In the genomic region with DNA sequence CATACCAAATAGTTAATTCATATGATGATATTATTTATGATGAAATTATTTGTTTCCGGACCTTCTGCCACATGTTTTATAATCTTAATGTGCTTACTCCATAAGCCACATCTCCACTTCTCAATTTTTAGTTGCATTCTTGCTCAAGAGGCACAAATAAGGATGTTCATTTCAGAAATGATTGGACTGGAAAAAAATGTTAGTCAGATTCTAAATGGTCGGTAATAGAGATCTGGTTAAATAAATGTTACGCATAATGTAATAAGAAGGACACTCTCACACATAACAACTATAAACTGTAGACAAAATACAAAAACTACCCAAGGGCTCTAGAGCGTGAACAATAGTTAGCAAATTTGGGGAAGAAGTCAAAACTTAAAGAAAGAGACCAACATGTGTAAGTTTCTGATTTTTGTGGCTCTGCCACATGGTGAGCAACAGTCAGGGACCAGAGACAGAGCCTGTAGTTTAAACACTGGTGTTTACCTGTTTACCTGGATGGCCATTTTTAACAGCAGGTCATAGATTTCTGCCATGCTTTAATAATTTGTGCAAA, we compare ENCODE assay signal across 17 cellular contexts.
DNase-seq lines count a peak whose midpoint lies in the region; ATAC-seq and TF ChIP-seq lines count a peak whose summit lies in the region.
"Had no signal": no experiment of that assay in that cellular context is flagged by ENCODE, and none has a peak within 500 bp of the region (broad histone marks: within the 10 kb centered on the region; RNA-seq: fewer than 3 reads in every experiment).

No MANE protein-coding gene starts in this region.

- H3K4me1 ChIP-seq in neutrophil (ENCODE audit: control insufficient read depth in 1 of 2, insufficient read depth in 1 of 2, low read depth in 1 of 2, low read length in 1 of 2), result peaks cover 31 to 39% of the 10 kb centered on the region in 2 experiments

- peak; percentile 71 for ATAC-seq in activated B cell treated with CpG ODN at 0.5 μM for 24 hours (ENCODE audit: low read depth)
- ATAC-seq in activated T-cell treated with anti-CD3 and anti-CD28 coated beads, Interleukin-2, amount 50 U/mL, for 72 hours (replicated peaks in 1 of 2), result no peak
- no peak for ATAC-seq in activated naive CD8-positive, alpha-beta T cell treated with anti-CD3 and anti-CD28 coated beads, Interleukin-2, amount 50 U/mL, for 24 hours

- no peaks in the 10 kb centered on the region for H3K27me3 ChIP-seq in neutrophil
- H3K27me3 ChIP-seq: SJSA1 had no signal

- peak overlapping the region; percentile 5 for H3K4me3 Mint-ChIP-seq in activated B cell treated with CpG ODN at 0.5 μM for 24 hours
- H3K4me3 Mint-ChIP-seq in activated T-cell treated with anti-CD3 and anti-CD28 coated beads, Interleukin-2, amount 50 U/mL, for 72 hours, result no peak overlapping the region
- H3K4me3 Mint-ChIP-seq in activated naive CD8-positive, alpha-beta T cell treated with anti-CD3 and anti-CD28 coated beads, Interleukin-2, amount 50 U/mL, for 24 hours, result no peak overlapping the region

- POLR2A ChIA-PET in activated B cell treated with CpG ODN at 0.5 μM for 24 hours (lab: Charles Lee), result no interaction called here

- peaks cover 23% of the 10 kb centered on the region for H3K4me1 Mint-ChIP-seq in activated B cell treated with CpG ODN at 0.5 μM for 24 hours
- no peaks in the 10 kb centered on the region for H3K4me1 Mint-ChIP-seq in activated T-cell treated with anti-CD3 and anti-CD28 coated beads, Interleukin-2, amount 50 U/mL, for 72 hours (ENCODE audit: low read depth)
- peaks cover 3% of the 10 kb centered on the region for H3K4me1 Mint-ChIP-seq in activated naive CD8-positive, alpha-beta T cell treated with anti-CD3 and anti-CD28 coated beads, Interleukin-2, amount 50 U/mL, for 24 hours

- peak; percentile 85 for DNase-seq in CD1c-positive myeloid dendritic cell (ENCODE audit: extremely low spot score)
- DNase-seq in MV-4-11 (lab: John Stamatoyannopoulos, UW), result peak; percentile 85
- DNase-seq in activated B cell treated with CpG ODN at 0.5 μM for 24 hours, result no peak
- no peak for DNase-seq in glomerular visceral epithelial cell (ENCODE audit: extremely low spot score)
- DNase-seq in activated T-cell treated with anti-CD3 and anti-CD28 coated beads, Interleukin-2, amount 50 U/mL, for 72 hours, result no peak
- DNase-seq in activated naive CD8-positive, alpha-beta T cell treated with anti-CD3 and anti-CD28 coated beads, Interleukin-2, amount 50 U/mL, for 24 hours, result no peak
- DNase-seq in activated naive CD4-positive, alpha-beta T cell treated with anti-CD3 and anti-CD28 coated beads, Interleukin-2, amount 50 U/mL, for 16 hours, result no peak
- DNase-seq: DND-41, GM23248, HCEC 1CT, IMR-90, NCI-H1105, NCI-H2081 treated with DMSO at 0.1 percent for 48 hours, PC-9 had no signal

- TF ChIP-seq CTCF in activated B cell treated with CpG ODN at 0.5 μM for 24 hours (IDR thresholded peaks at IDR 0.05) (no peak), neutrophil (IDR thresholded peaks at IDR 0.05) (no peak)

- H3K27me3 Mint-ChIP-seq in activated B cell treated with CpG ODN at 0.5 μM for 24 hours, result no peaks in the 10 kb centered on the region
- no peaks in the 10 kb centered on the region for H3K27me3 Mint-ChIP-seq in activated T-cell treated with anti-CD3 and anti-CD28 coated beads, Interleukin-2, amount 50 U/mL, for 72 hours (ENCODE audit: low read depth)
- H3K27me3 Mint-ChIP-seq in activated naive CD8-positive, alpha-beta T cell treated with anti-CD3 and anti-CD28 coated beads, Interleukin-2, amount 50 U/mL, for 24 hours, result no peaks in the 10 kb centered on the region

- CTCF ChIA-PET in activated B cell treated with CpG ODN at 0.5 μM for 24 hours (lab: Charles Lee), result no interaction called here

- no peaks in the 10 kb centered on the region for H3K9me3 ChIP-seq in neutrophil
- H3K9me3 ChIP-seq: SJSA1 had no signal

- peak overlapping the region; percentile 81 for H3K27ac ChIP-seq in neutrophil
- H3K27ac ChIP-seq: C4-2B, GM23248, PC-9, SJSA1 had no signal

- intact Hi-C loops in activated B cell treated with CpG ODN at 0.5 μM for 24 hours (cut with micrococcal nuclease), result loop anchor here (2.0 kb wide), 1 partner anchor 18 kb away; no protein-coding TSS in a partner anchor

- H3K4me3 ChIP-seq in neutrophil (ENCODE audit: low read depth in 1 of 2, low read length in 1 of 2), result no peak overlapping the region
- H3K4me3 ChIP-seq: GM23248, PC-9, SJSA1 had no signal

- peak overlapping the region; percentile 26 for H3K27ac Mint-ChIP-seq in activated B cell treated with CpG ODN at 0.5 μM for 24 hours
- no peak overlapping the region for H3K27ac Mint-ChIP-seq in activated T-cell treated with anti-CD3 and anti-CD28 coated beads, Interleukin-2, amount 50 U/mL, for 72 hours
- no peak overlapping the region for H3K27ac Mint-ChIP-seq in activated naive CD8-positive, alpha-beta T cell treated with anti-CD3 and anti-CD28 coated beads, Interleukin-2, amount 50 U/mL, for 24 hours

- no peaks in the 10 kb centered on the region for H3K36me3 Mint-ChIP-seq in activated B cell treated with CpG ODN at 0.5 μM for 24 hours (ENCODE audit: low read depth)
- H3K36me3 Mint-ChIP-seq in activated T-cell treated with anti-CD3 and anti-CD28 coated beads, Interleukin-2, amount 50 U/mL, for 72 hours (ENCODE audit: insufficient read depth in 2 of 2), result no peaks in the 10 kb centered on the region
- H3K36me3 Mint-ChIP-seq in activated naive CD8-positive, alpha-beta T cell treated with anti-CD3 and anti-CD28 coated beads, Interleukin-2, amount 50 U/mL, for 24 hours (ENCODE audit: low read depth), result peaks cover 2% of the 10 kb centered on the region

- no peaks in the 10 kb centered on the region for H3K9me3 Mint-ChIP-seq in activated B cell treated with CpG ODN at 0.5 μM for 24 hours
- no peaks in the 10 kb centered on the region for H3K9me3 Mint-ChIP-seq in activated T-cell treated with anti-CD3 and anti-CD28 coated beads, Interleukin-2, amount 50 U/mL, for 72 hours
- no peaks in the 10 kb centered on the region for H3K9me3 Mint-ChIP-seq in activated naive CD8-positive, alpha-beta T cell treated with anti-CD3 and anti-CD28 coated beads, Interleukin-2, amount 50 U/mL, for 24 hours

- H3K36me3 ChIP-seq in neutrophil, result no peaks in the 10 kb centered on the region
- H3K36me3 ChIP-seq: SJSA1 had no signal

Comparison
In these comparisons a context has a peak if more than half of its experiments do, and no peak if none do; other contexts are left out.
1. DNase-seq: peak in CD1c-positive myeloid dendritic cell (single experiment) and MV-4-11 (single experiment); none in activated B cell treated with CpG ODN at 0.5 μM for 24 hours (single experiment), glomerular visceral epithelial cell (single experiment), activated T-cell treated with anti-CD3 and anti-CD28 coated beads, Interleukin-2, amount 50 U/mL, for 72 hours (0 of 2), activated naive CD8-positive, alpha-beta T cell treated with anti-CD3 and anti-CD28 coated beads, Interleukin-2, amount 50 U/mL, for 24 hours (single experiment) and activated naive CD4-positive, alpha-beta T cell treated with anti-CD3 and anti-CD28 coated beads, Interleukin-2, amount 50 U/mL, for 16 hours (single experiment).